13 cellular contexts compared by ENCODE assay signal in genomic region chr16:78749745-78750268, GRCh38.
DNase-seq lines count a peak whose midpoint lies in the region; ATAC-seq and TF ChIP-seq lines count a peak whose summit lies in the region.
"Had no signal": no experiment of that assay in that cellular context is flagged by ENCODE, and none has a peak within 500 bp of the region (broad histone marks: within the 10 kb centered on the region; RNA-seq: fewer than 3 reads in every experiment).

No MANE protein-coding gene starts in this region.

- intact Hi-C loops in adrenal gland (cut with DNase I) = no loop called here

- H3K27me3 ChIP-seq in adrenal gland = no peaks in the 10 kb centered on the region
- H3K27me3 ChIP-seq: MG63, Peyer's patch had no signal

- H3K27ac Mint-ChIP-seq in activated CD8-positive, alpha-beta T cell treated with anti-CD3 and anti-CD28 coated beads, Interleukin-2, amount 10 ng/mL, durations not matched to agents 7 days and 5 days = peak overlapping the region; percentile 87
- H3K27ac Mint-ChIP-seq: stimulated activated naive CD8-positive, alpha-beta T cell treated with anti-CD3 and anti-CD28 coated beads, Interleukin-15, amount 100 ng/mL, for 72 hours had no signal

- POLR2A ChIA-PET in activated CD8-positive, alpha-beta T cell treated with anti-CD3 and anti-CD28 coated beads, Interleukin-2, amount 10 ng/mL, durations not matched to agents 7 days and 5 days (lab: Charles Lee) = interaction anchor here (0.7 kb wide), 2 partner anchors 11 to 240 kb away, joined by 3 read pairs; no protein-coding TSS in a partner anchor

- peak; percentile 35 for DNase-seq in activated CD8-positive, alpha-beta T cell treated with anti-CD3 and anti-CD28 coated beads, Interleukin-2, amount 10 ng/mL, durations not matched to agents 7 days and 5 days
- DNase-seq in GDM1 (lab: John Stamatoyannopoulos, UW) (no peak), NCI-H524 (lab: John Stamatoyannopoulos, UW) (no peak), NCI-H446 treated with DMSO at 0.1 percent for 48 hours (lab: John Stamatoyannopoulos, UW) (no peak), adrenal gland (no peak)
- DNase-seq: DMS53; lower lobe of right lung; MG63; stimulated activated naive CD8-positive, alpha-beta T cell treated with anti-CD3 and anti-CD28 coated beads, Interleukin-15, amount 100 ng/mL, for 72 hours had no signal

- H3K4me3 ChIP-seq in adrenal gland = no peak overlapping the region
- H3K4me3 ChIP-seq: lower lobe of right lung, MG63, Peyer's patch had no signal

- peaks cover 7% of the 10 kb centered on the region for H3K36me3 Mint-ChIP-seq in activated CD8-positive, alpha-beta T cell treated with anti-CD3 and anti-CD28 coated beads, Interleukin-2, amount 10 ng/mL, durations not matched to agents 7 days and 5 days (ENCODE audit: low read depth)

- no peaks in the 10 kb centered on the region for H3K9me3 ChIP-seq in adrenal gland (replicated peaks in 1 of 3)
- H3K9me3 ChIP-seq: lower lobe of right lung, MG63, Peyer's patch had no signal

- TF ChIP-seq CTCF in adrenal gland (IDR thresholded peaks at IDR 0.05) = no peak

- H3K4me3 Mint-ChIP-seq in activated CD8-positive, alpha-beta T cell treated with anti-CD3 and anti-CD28 coated beads, Interleukin-2, amount 10 ng/mL, durations not matched to agents 7 days and 5 days = peak overlapping the region; percentile 52

- CTCF ChIA-PET in activated CD8-positive, alpha-beta T cell treated with anti-CD3 and anti-CD28 coated beads, Interleukin-2, amount 10 ng/mL, durations not matched to agents 7 days and 5 days (lab: Charles Lee) = interaction anchor here (0.7 to 1.6 kb wide), 3 partner anchors 12 to 20 kb away, joined by 3 to 5 read pairs (median 4); no protein-coding TSS in a partner anchor

- H3K36me3 ChIP-seq in adrenal gland (replicated peaks in 1 of 2) = no peaks in the 10 kb centered on the region
- H3K36me3 ChIP-seq: lower lobe of right lung, MG63, Peyer's patch had no signal

- H3K4me1 Mint-ChIP-seq in activated CD8-positive, alpha-beta T cell treated with anti-CD3 and anti-CD28 coated beads, Interleukin-2, amount 10 ng/mL, durations not matched to agents 7 days and 5 days (ENCODE audit: low read depth) = peaks cover 22% of the 10 kb centered on the region

- H3K27me3 Mint-ChIP-seq in activated CD8-positive, alpha-beta T cell treated with anti-CD3 and anti-CD28 coated beads, Interleukin-2, amount 10 ng/mL, durations not matched to agents 7 days and 5 days (ENCODE audit: low read depth) = peaks cover 2% of the 10 kb centered on the region
- H3K27me3 Mint-ChIP-seq: stimulated activated naive CD8-positive, alpha-beta T cell treated with anti-CD3 and anti-CD28 coated beads, Interleukin-15, amount 100 ng/mL, for 72 hours had no signal

- no peaks in the 10 kb centered on the region for H3K4me1 ChIP-seq in adrenal gland (replicated peaks in 1 of 2)
- H3K4me1 ChIP-seq: lower lobe of right lung, Peyer's patch had no signal

- peaks cover 9% of the 10 kb centered on the region for H3K9me3 Mint-ChIP-seq in activated CD8-positive, alpha-beta T cell treated with anti-CD3 and anti-CD28 coated beads, Interleukin-2, amount 10 ng/mL, durations not matched to agents 7 days and 5 days (ENCODE audit: insufficient read depth)
- H3K9me3 Mint-ChIP-seq: stimulated activated naive CD8-positive, alpha-beta T cell treated with anti-CD3 and anti-CD28 coated beads, Interleukin-15, amount 100 ng/mL, for 72 hours had no signal

- TF ChIP-seq POLR2A in adrenal gland (IDR thresholded peaks at IDR 0.05) = no peak

- no peak overlapping the region for H3K27ac ChIP-seq in adrenal gland
- H3K27ac ChIP-seq: lower lobe of right lung had no signal

- 66 to 79% (median 76%) methylated on average over 4 of the region's 4 CpGs for WGBS in adrenal gland, 4 donors

- peak; percentile 82 for ATAC-seq in GM18498 (IDR thresholded peaks at IDR 0.05; ENCODE audit: unreplicated experiment)
- ATAC-seq in GM19463 (IDR thresholded peaks at IDR 0.05; ENCODE audit: unreplicated experiment) = peak; percentile 77
- peak; percentile 70 for ATAC-seq in HG03097 (IDR thresholded peaks at IDR 0.05; ENCODE audit: low FRiP score, unreplicated experiment)
- ATAC-seq in activated CD8-positive, alpha-beta T cell treated with anti-CD3 and anti-CD28 coated beads, Interleukin-2, amount 10 ng/mL, durations not matched to agents 7 days and 5 days = peak; percentile 53
- ATAC-seq: lower lobe of right lung; stimulated activated naive CD8-positive, alpha-beta T cell treated with anti-CD3 and anti-CD28 coated beads, Interleukin-15, amount 100 ng/mL, for 72 hours had no signal
